ENCODE assay signal across 2 cellular contexts in genomic region chr2:45852450-45853150, GRCh38.
TF ChIP-seq lines count a peak whose summit lies in the region.

No MANE protein-coding gene starts in this region.

TF ChIP-seq in GM23338, 12 proteins besides CTCF, POLR2A, EP300 and RAD21:
- TF ChIP-seq ZNF462 (CRISPR knock-in tag; IDR thresholded peaks at IDR 0.05) (no peak), ZNF114 (CRISPR knock-in tag; IDR thresholded peaks at IDR 0.05) (no peak), POLR2AphosphoS5 (IDR thresholded peaks at IDR 0.05; ENCODE audit: low read depth) (no peak), REST (IDR thresholded peaks at IDR 0.05; ENCODE audit: unreplicated experiment) (no peak), NANOG (IDR thresholded peaks at IDR 0.05; ENCODE audit: borderline replicate concordance) (no peak), CREB1 (CRISPR knock-in tag; IDR thresholded peaks at IDR 0.05; ENCODE audit: low read depth) (no peak), ZNF331 (CRISPR knock-in tag; IDR thresholded peaks at IDR 0.05; ENCODE audit: low read depth) (no peak), EZH2 (IDR thresholded peaks at IDR 0.05; ENCODE audit: low read depth, unreplicated experiment) (no peak), STAT1 (IDR thresholded peaks at IDR 0.05; ENCODE audit: unreplicated experiment) (no peak), EZH2phosphoT487 (IDR thresholded peaks at IDR 0.05; ENCODE audit: unreplicated experiment) (no peak), ETS1 (IDR thresholded peaks at IDR 0.05) (no peak), JUNB (IDR thresholded peaks at IDR 0.05; ENCODE audit: unreplicated experiment) (no peak)
TF ChIP-seq in GM23338: peak in this region for 0.

TF ChIP-seq in GM12878, 131 proteins besides CTCF, POLR2A, EP300 and RAD21 (continued from another document):
- TF ChIP-seq MEF2A (IDR thresholded peaks at IDR 0.05; ENCODE audit: insufficient read depth, low read depth, low read length), result no peak
- TF ChIP-seq RELB (IDR thresholded peaks at IDR 0.05; ENCODE audit: low read depth), result no peak
- no peak for TF ChIP-seq PML (IDR thresholded peaks at IDR 0.05; ENCODE audit: low read length)
- TF ChIP-seq PAX5 (IDR thresholded peaks at IDR 0.05; ENCODE audit: borderline replicate concordance, low read depth, low read length), result peak; percentile 21; the same call in 1 of the 2 replicates
- TF ChIP-seq CREM (IDR thresholded peaks at IDR 0.05; ENCODE audit: low read depth), result peak; percentile 29; the same call in 1 of the 2 replicates
- TF ChIP-seq BCL11A (IDR thresholded peaks at IDR 0.05; ENCODE audit: low read depth, low read length), result 0 out of 2 replicates have a peak, but pooled peaks have one; percentile 70
- TF ChIP-seq USF2 (IDR thresholded peaks at IDR 0.05; ENCODE audit: borderline replicate concordance, low read depth, low read length), result no peak
- no peak for TF ChIP-seq MYB (IDR thresholded peaks at IDR 0.05; ENCODE audit: borderline replicate concordance, low read depth, low read length)
- TF ChIP-seq TARDBP (IDR thresholded peaks at IDR 0.05; ENCODE audit: borderline replicate concordance), result no peak
- TF ChIP-seq ZZZ3 (IDR thresholded peaks at IDR 0.05; ENCODE audit: control insufficient read depth, insufficient read length, low read depth), result no peak
- TF ChIP-seq HCFC1 (IDR thresholded peaks at IDR 0.05; ENCODE audit: low read length), result no peak
- no peak for TF ChIP-seq CHD1 (IDR thresholded peaks at IDR 0.05; ENCODE audit: low read depth, low read length)
- peak; percentile 98 for TF ChIP-seq POU2F2 (IDR thresholded peaks at IDR 0.05; ENCODE audit: borderline replicate concordance, low read depth, low read length)
- TF ChIP-seq NFYA (IDR thresholded peaks at IDR 0.05; ENCODE audit: borderline replicate concordance, low read depth, low read length), result no peak
- TF ChIP-seq TCF7 (IDR thresholded peaks at IDR 0.05; ENCODE audit: borderline replicate concordance), result no peak
- TF ChIP-seq MYC (IDR thresholded peaks at IDR 0.05; ENCODE audit: insufficient read depth, insufficient read length, insufficient replicate concordance, low read length, severe bottlenecking), result no peak
- TF ChIP-seq ZNF217 (IDR thresholded peaks at IDR 0.05), result 0 out of 2 replicates have a peak, but pooled peaks have one; percentile 36
- TF ChIP-seq PRDM15 (CRISPR knock-in tag; IDR thresholded peaks at IDR 0.05), result no peak
- no peak for TF ChIP-seq ATF2 (IDR thresholded peaks at IDR 0.05; ENCODE audit: low read length)
- TF ChIP-seq SPI1 (IDR thresholded peaks at IDR 0.05; ENCODE audit: borderline replicate concordance, insufficient read depth, low read depth, low read length), result peak; percentile 92
- peak; percentile 77 for TF ChIP-seq DPF2 (IDR thresholded peaks at IDR 0.05)
- no peak for TF ChIP-seq STAT1 (conservative IDR thresholded peaks at IDR 0.05)
- no peak for TF ChIP-seq NBN (IDR thresholded peaks at IDR 0.05)
- peak; percentile 68; the same call in 1 of the 2 replicates for TF ChIP-seq TCF3 (IDR thresholded peaks at IDR 0.05; ENCODE audit: borderline replicate concordance, insufficient read depth, low read depth, low read length)
- no peak for TF ChIP-seq RB1 (IDR thresholded peaks at IDR 0.05; ENCODE audit: borderline replicate concordance)
- TF ChIP-seq SUPT20H (IDR thresholded peaks at IDR 0.05; ENCODE audit: borderline replicate concordance, control insufficient read depth, low read depth, low read length), result no peak
- TF ChIP-seq SP1 (IDR thresholded peaks at IDR 0.05; ENCODE audit: low read depth, low read length), result peak; percentile 14
- no peak for TF ChIP-seq FOS (IDR thresholded peaks at IDR 0.05; ENCODE audit: borderline replicate concordance, extremely low read depth, insufficient read length)
- TF ChIP-seq MTA2 (IDR thresholded peaks at IDR 0.05; ENCODE audit: low read depth), result 0 out of 2 replicates have a peak, but pooled peaks have one; percentile 37
- no peak for TF ChIP-seq KDM1A (IDR thresholded peaks at IDR 0.05; ENCODE audit: borderline replicate concordance)
- TF ChIP-seq IKZF1 (conservative IDR thresholded peaks at IDR 0.05), result 0 out of 2 replicates have a peak, but pooled peaks have one; percentile 21
- TF ChIP-seq TCF12 (IDR thresholded peaks at IDR 0.05; ENCODE audit: low read depth, low read length), result peak; percentile 96
- no peak for TF ChIP-seq SREBF2 (IDR thresholded peaks at IDR 0.05; ENCODE audit: low read length)
- no peak for TF ChIP-seq RELA (IDR thresholded peaks at IDR 0.05; ENCODE audit: borderline replicate concordance, partially characterized antibody)
- peak; percentile 59 for TF ChIP-seq RUNX3 (IDR thresholded peaks at IDR 0.05; ENCODE audit: low read length)
- TF ChIP-seq CHD2 (IDR thresholded peaks at IDR 0.05; ENCODE audit: borderline replicate concordance, low read depth, low read length), result peak; percentile 64; the same call in 1 of the 2 replicates
- TF ChIP-seq SIN3A (IDR thresholded peaks at IDR 0.05; ENCODE audit: low read depth, low read length), result no peak
- peak; percentile 12 for TF ChIP-seq MEF2B (IDR thresholded peaks at IDR 0.05; ENCODE audit: partially characterized antibody, poor library complexity, severe bottlenecking)
- no peak for TF ChIP-seq MXI1 (IDR thresholded peaks at IDR 0.05; ENCODE audit: low read depth, low read length)
- TF ChIP-seq SUZ12 (IDR thresholded peaks at IDR 0.05; ENCODE audit: unreplicated experiment), result no peak
- TF ChIP-seq PKNOX1 (IDR thresholded peaks at IDR 0.05), result no peak
- 0 out of 2 replicates have a peak, but pooled peaks have one; percentile 16 for TF ChIP-seq BMI1 (IDR thresholded peaks at IDR 0.05; ENCODE audit: borderline replicate concordance)
- TF ChIP-seq RBBP5 (conservative IDR thresholded peaks at IDR 0.05), result no peak
- no peak; the same call in 1 of the 2 replicates for TF ChIP-seq BACH1 (IDR thresholded peaks at IDR 0.05; ENCODE audit: borderline replicate concordance)
- 0 out of 2 replicates have a peak, but pooled peaks have one; percentile 47 for TF ChIP-seq SMARCA5 (IDR thresholded peaks at IDR 0.05)
- TF ChIP-seq NR2F1 (conservative IDR thresholded peaks at IDR 0.05), result 0 out of 2 replicates have a peak, but pooled peaks have one; percentile 46
- TF ChIP-seq BHLHE40 (IDR thresholded peaks at IDR 0.05; ENCODE audit: borderline replicate concordance in 1 of 2, low read depth in 2 of 2, low read length in 1 of 2), result no peak
- peak; percentile 77 for TF ChIP-seq JUNB (IDR thresholded peaks at IDR 0.05)
- TF ChIP-seq ZNF384 (IDR thresholded peaks at IDR 0.05; ENCODE audit: borderline replicate concordance, low read depth, low read length), result no peak
- no peak for TF ChIP-seq GATAD2B (conservative IDR thresholded peaks at IDR 0.05; ENCODE audit: low read depth)
- peak; percentile 24; the same call in 1 of the 2 replicates for TF ChIP-seq EED (IDR thresholded peaks at IDR 0.05; ENCODE audit: low read depth)
- TF ChIP-seq IRF4 (IDR thresholded peaks at IDR 0.05; ENCODE audit: low read depth, low read length), result peak; percentile 77; the same call in 1 of the 2 replicates
- peak; percentile 65; the same call in 1 of the 2 replicates for TF ChIP-seq NFIC (IDR thresholded peaks at IDR 0.05; ENCODE audit: low read depth, low read length)
- no peak for TF ChIP-seq SIX5 (IDR thresholded peaks at IDR 0.05; ENCODE audit: low read depth, low read length, severe bottlenecking)
